Comparison of ENCODE assay signal across 13 cellular contexts in the genomic region with DNA sequence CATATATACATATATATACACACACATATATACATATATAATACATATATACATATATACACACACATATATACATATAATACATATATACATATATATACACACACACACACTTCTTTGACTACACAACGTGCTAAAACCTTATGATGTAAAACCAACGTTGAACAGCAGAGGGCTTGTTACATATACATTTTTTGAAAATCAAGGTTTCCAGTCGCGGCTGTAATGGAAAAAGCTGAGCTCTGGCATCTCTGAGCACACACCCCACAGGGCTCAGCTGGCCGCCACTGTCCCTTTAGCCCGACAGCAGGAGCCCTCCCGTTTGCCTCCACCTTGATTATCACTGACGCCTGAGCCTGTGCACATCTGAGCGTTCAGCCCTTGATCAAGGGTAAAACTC. TPM values are rescaled to one million over a fixed set of nuclear protein-coding genes. Genes with fewer than 3 reads are reported as not detected.
DNase-seq lines count a peak whose midpoint lies in the region; ATAC-seq, FAIRE-seq and TF ChIP-seq lines count a peak whose summit lies in the region.
"Not testable (repeated sequence)": the region's sequence is repeated elsewhere in the genome, so short reads cannot be mapped to it uniquely, and the experiment has no call there.
"Had no signal": no experiment of that assay in that cellular context is flagged by ENCODE, and none has a peak within 500 bp of the region (broad histone marks: within the 10 kb centered on the region; RNA-seq: fewer than 3 reads in every experiment).

No MANE protein-coding gene starts in this region.

- DNase-seq in DND-41; IMR-90; activated T-cell treated with anti-CD3 and anti-CD28 coated beads, Interleukin-2, amount 50 U/mL, for 72 hours; left lobe of liver (ENCODE audit: low spot score); natural killer cell; upper lobe of right lung: not testable (repeated sequence)

- not testable (repeated sequence) for H3K27me3 Mint-ChIP-seq in activated T-cell treated with anti-CD3 and anti-CD28 coated beads, Interleukin-2, amount 50 U/mL, for 72 hours (ENCODE audit: low read depth); natural killer cell (ENCODE audit: low read depth in 2 of 2)

- dilution Hi-C loops in IMR-90 (cut with HindIII; ENCODE audit: low sequenced_read_pairs, unreplicated experiment) = not testable (repeated sequence)

- ATAC-seq in DND-41 (ENCODE audit: insufficient read depth, low read depth) = peak; percentile 49; the same call in 2 of the 3 replicates
- peak; percentile 65 for ATAC-seq in IMR-90 (ENCODE audit: low read depth)
- peak; percentile 54; the same call in 2 of the 3 replicates for ATAC-seq in SK-N-SH treated with all-trans-retinoic acid at 6 μM for 48 hours
- ATAC-seq in activated T-cell treated with anti-CD3 and anti-CD28 coated beads, Interleukin-2, amount 50 U/mL, for 72 hours (replicated peaks in 1 of 2) = peak; percentile 3 to 41
- ATAC-seq in left lobe of liver = peak; percentile 24
- ATAC-seq in natural killer cell = peak in 2 of 3 donors; percentile 32 to 58
- ATAC-seq in upper lobe of right lung = peak; percentile 4

- WGBS in IMR-90 (ENCODE audit: extremely low coverage in 2 of 2, insufficient read length in 1 of 2), 2 experiments = no CpG with 5 or more reads among the region's 9 CpGs

- TF ChIP-seq CTCF in DND-41 (IDR thresholded peaks at IDR 0.05; ENCODE audit: borderline replicate concordance, extremely low read depth, low read length, poor library complexity, severe bottlenecking); IMR-90 (conservative IDR thresholded peaks at IDR 0.05; ENCODE audit: low read depth, low read length); natural killer cell (IDR thresholded peaks at IDR 0.05); upper lobe of right lung (IDR thresholded peaks at IDR 0.05): not testable (repeated sequence)

- H2BK120ac ChIP-seq in IMR-90 (ENCODE audit: low read depth, low read length) = not testable (repeated sequence)

- H3K9me1 ChIP-seq in IMR-90 (ENCODE audit: insufficient read depth, low read length) = not testable (repeated sequence)

- H4K20me1 ChIP-seq in DND-41 (ENCODE audit: insufficient read depth, low read length); IMR-90 (ENCODE audit: insufficient read depth, low read length): not testable (repeated sequence)

- H3K9ac ChIP-seq in DND-41 (ENCODE audit: low read depth, low read length); IMR-90 (ENCODE audit: low read depth, low read length): not testable (repeated sequence)

- H3K27me3 ChIP-seq in DND-41 (ENCODE audit: insufficient read depth, low read length, poor library complexity); IMR-90 (ENCODE audit: control insufficient read depth, insufficient read depth, low read length); upper lobe of right lung: not testable (repeated sequence)

- TF ChIP-seq RAD21 in IMR-90 (IDR thresholded peaks at IDR 0.05; ENCODE audit: low read length) = not testable (repeated sequence)

- H3K9me3 ChIP-seq in DND-41 (ENCODE audit: insufficient read depth, low read length, severe bottlenecking); IMR-90 (ENCODE audit: control insufficient read depth, insufficient read depth, low read length); upper lobe of right lung: not testable (repeated sequence)

- H3K27ac ChIP-seq in DND-41 (ENCODE audit: low read length); IMR-90 (ENCODE audit: insufficient read depth, low read length); upper lobe of right lung: not testable (repeated sequence)

- H3K4me1 Mint-ChIP-seq in activated T-cell treated with anti-CD3 and anti-CD28 coated beads, Interleukin-2, amount 50 U/mL, for 72 hours (ENCODE audit: low read depth); natural killer cell: not testable (repeated sequence)

- not testable (repeated sequence) for H3K36me3 Mint-ChIP-seq in activated T-cell treated with anti-CD3 and anti-CD28 coated beads, Interleukin-2, amount 50 U/mL, for 72 hours (ENCODE audit: insufficient read depth in 2 of 2); natural killer cell

- H3K56ac ChIP-seq in IMR-90 (ENCODE audit: extremely low read depth, insufficient read depth, low read length) = not testable (repeated sequence)

- H3K14ac ChIP-seq in IMR-90 (replicated peaks; ENCODE audit: low read depth, low read length) = not testable (repeated sequence)

- H3K79me1 ChIP-seq in IMR-90 (ENCODE audit: low read depth in 1 of 2, low read length in 2 of 2) = not testable (repeated sequence)

- not testable (repeated sequence) for H3K27ac Mint-ChIP-seq in activated T-cell treated with anti-CD3 and anti-CD28 coated beads, Interleukin-2, amount 50 U/mL, for 72 hours; natural killer cell

- not testable (repeated sequence) for H3K4me3 ChIP-seq in DND-41 (ENCODE audit: low read depth in 1 of 2, low read length in 2 of 2); IMR-90 (ENCODE audit: insufficient read depth, low read depth, low read length); upper lobe of right lung

- TF ChIP-seq POLR2A in IMR-90 (IDR thresholded peaks at IDR 0.05; ENCODE audit: low read depth, low read length) = not testable (repeated sequence)

- H3K4me1 ChIP-seq in DND-41 (ENCODE audit: insufficient read depth, low read length); IMR-90 (ENCODE audit: control insufficient read depth, insufficient read depth, low read length); upper lobe of right lung: not testable (repeated sequence)

- intact Hi-C loops in IMR-90 (cut with micrococcal nuclease); natural killer cell (cut with micrococcal nuclease); upper lobe of right lung (cut with DNase I): not testable (repeated sequence)

- in situ Hi-C loops in IMR-90 (cut with MboI; ENCODE audit: low sequenced_read_pairs) = not testable (repeated sequence)

- H3K9me3 Mint-ChIP-seq in activated T-cell treated with anti-CD3 and anti-CD28 coated beads, Interleukin-2, amount 50 U/mL, for 72 hours; natural killer cell: not testable (repeated sequence)

- H3K18ac ChIP-seq in IMR-90 (ENCODE audit: low read depth, low read length) = not testable (repeated sequence)

- H2BK20ac ChIP-seq in IMR-90 (ENCODE audit: low read depth, low read length) = not testable (repeated sequence)

- not testable (repeated sequence) for H3K4me3 Mint-ChIP-seq in activated T-cell treated with anti-CD3 and anti-CD28 coated beads, Interleukin-2, amount 50 U/mL, for 72 hours; natural killer cell

- H4K91ac ChIP-seq in IMR-90 (ENCODE audit: insufficient read depth, low read depth, low read length) = not testable (repeated sequence)

- not testable (repeated sequence) for H2AFZ ChIP-seq in DND-41 (ENCODE audit: low read depth, low read length); IMR-90 (replicated peaks; ENCODE audit: low read length, poor library complexity)

- not testable (repeated sequence) for H3K4me2 ChIP-seq in DND-41 (ENCODE audit: insufficient read depth, low read length); IMR-90 (ENCODE audit: low read depth, low read length)

- CTCF ChIA-PET in IMR-90 (lab: Yijun Ruan, JAX) = not testable (repeated sequence)

- H2AK5ac ChIP-seq in IMR-90 (ENCODE audit: low read depth, low read length) = not testable (repeated sequence)

- not testable (repeated sequence) for H3K36me3 ChIP-seq in DND-41 (ENCODE audit: insufficient read depth, low read length); IMR-90 (ENCODE audit: control insufficient read depth, insufficient read depth, low read length); upper lobe of right lung

- not testable (repeated sequence) for H3K79me2 ChIP-seq in DND-41 (ENCODE audit: insufficient read depth, low read length)

- POLR2A ChIA-PET in IMR-90 (lab: Charles Lee; ENCODE audit: unreplicated experiment) = not testable (repeated sequence)

- not testable (repeated sequence) for H3K4ac ChIP-seq in IMR-90 (ENCODE audit: low read depth, low read length)

- not testable (repeated sequence) for H4K5ac ChIP-seq in IMR-90 (ENCODE audit: low read depth, low read length)

- H2AK9ac ChIP-seq in IMR-90 (replicated peaks; ENCODE audit: low read depth, low read length, poor library complexity) = not testable (repeated sequence)

- peak; percentile 81 for FAIRE-seq in endometrium (lab: Jason Lieb, UNC)

- H2BK5ac ChIP-seq in IMR-90 (ENCODE audit: low read depth, low read length, poor library complexity, severe bottlenecking) = not testable (repeated sequence)

- BruUV-seq in IMR-90 (replicated peaks; lab: Mats Ljungman, UMichigan) = not testable (repeated sequence)

- H3K23ac ChIP-seq in IMR-90 (ENCODE audit: low read depth, low read length) = not testable (repeated sequence)

- H2BK15ac ChIP-seq in IMR-90 (ENCODE audit: low read depth, low read length) = not testable (repeated sequence)

- H4K8ac ChIP-seq in IMR-90 (ENCODE audit: low read depth in 2 of 2, low read length in 2 of 2) = not testable (repeated sequence)

RNA-seq across cellular contexts. Expression of a gene that starts 0.7 kb away (rescaled TPM):
- total RNA-seq in IMR-90 (2012; rRNA removed) (0.28 and 0.36 TPM in 2 replicates), left lobe of liver (1.3 TPM), natural killer cell (1 to 10 TPM; 2.3 to 6.0 (median 3.8) TPM), upper lobe of right lung (3.2 TPM)
- 0.53 and 0.57 TPM in 2 replicates for polyA plus RNA-seq in IMR-90 (2012; rRNA removed)
- 0.36 TPM in 2 replicates for polyA plus RNA-seq in IMR-90 (2012; cell fraction: cytosol; rRNA removed)
- 0.88 and 2.4 TPM in 2 replicates for polyA plus RNA-seq in IMR-90 (2012; cell fraction: nucleus; rRNA removed; ENCODE audit: low replicate concordance)
- total RNA-seq in activated T-cell treated with anti-CD3 and anti-CD28 coated beads, Interleukin-2, amount 50 U/mL, for 72 hours = 10 to 100 TPM; 11.1 to 12.4 TPM
- total RNA-seq: Caco-2, H4, M059J, OCI-LY7 had no signal
- polyA plus RNA-seq: A549 had no signal

RNA-seq across cellular contexts. Expression of a gene that starts 42.4 kb away (rescaled TPM):
- total RNA-seq in IMR-90 (2012; rRNA removed) = 27.1 and 32.8 TPM in 2 replicates
- 1.5 and 2.2 TPM in 2 replicates for polyA plus RNA-seq in IMR-90 (2012; rRNA removed)
- polyA plus RNA-seq in IMR-90 (2012; cell fraction: cytosol; rRNA removed) = 0.19 and 0.25 TPM in 2 replicates
- 1.2 and 7.6 TPM in 2 replicates for polyA plus RNA-seq in IMR-90 (2012; cell fraction: nucleus; rRNA removed; ENCODE audit: low replicate concordance)
- 10 to 100 TPM; 53.1 to 61.4 TPM for total RNA-seq in activated T-cell treated with anti-CD3 and anti-CD28 coated beads, Interleukin-2, amount 50 U/mL, for 72 hours
- total RNA-seq in left lobe of liver = 2.4 TPM
- 10 to 100 TPM; 84.5 to 91.5 (median 85.4) TPM for total RNA-seq in natural killer cell
- 24.3 TPM for total RNA-seq in upper lobe of right lung

Comparison
In these comparisons a context has a peak if more than half of its experiments do, and no peak if none do; other contexts are left out.
1. ATAC-seq: peak in every context shown above with its lines; median percentile 65 in IMR-90; 54 in SK-N-SH treated with all-trans-retinoic acid at 6 μM for 48 hours; 49 in DND-41; 45 in natural killer cell; 24 in left lobe of liver; 22 in activated T-cell treated with anti-CD3 and anti-CD28 coated beads, Interleukin-2, amount 50 U/mL, for 72 hours; 4 in upper lobe of right lung.